In the genomic region with DNA sequence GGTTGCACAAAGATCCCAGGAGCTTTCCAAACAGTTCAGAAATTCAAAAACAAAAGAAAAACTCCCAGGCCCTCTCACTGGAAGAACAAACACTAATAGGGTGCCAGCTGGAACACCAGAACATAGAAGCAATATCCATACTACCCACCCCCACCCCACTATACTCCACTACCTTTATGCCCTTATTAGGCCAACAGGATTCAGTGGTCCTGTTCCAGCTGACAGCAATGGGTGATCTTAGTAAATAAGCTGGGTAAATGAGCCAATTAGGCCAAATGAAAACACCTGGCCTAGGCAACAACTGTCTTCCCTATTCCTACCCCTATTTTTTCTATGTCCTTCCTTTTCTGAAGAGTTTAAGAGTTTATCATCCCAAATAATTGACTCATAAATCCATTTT, we compare ENCODE assay signal across 1 cellular context.
TF ChIP-seq lines count a peak whose summit lies in the region.

No MANE protein-coding gene starts in this region.

TF ChIP-seq in HepG2, 621 proteins besides CTCF, POLR2A, EP300 and RAD21:
- TF ChIP-seq WIZ (CRISPR knock-in tag; IDR thresholded peaks at IDR 0.05) (no peak), SRF (IDR thresholded peaks at IDR 0.05; ENCODE audit: low read depth, low read length) (peak; percentile 64; the same call in 1 of the 2 replicates), RBFOX2 (IDR thresholded peaks at IDR 0.05; ENCODE audit: low read depth, low read length) (0 out of 2 replicates have a peak, but pooled peaks have one; percentile 21)
- TF ChIP-seq, protein P1, sequence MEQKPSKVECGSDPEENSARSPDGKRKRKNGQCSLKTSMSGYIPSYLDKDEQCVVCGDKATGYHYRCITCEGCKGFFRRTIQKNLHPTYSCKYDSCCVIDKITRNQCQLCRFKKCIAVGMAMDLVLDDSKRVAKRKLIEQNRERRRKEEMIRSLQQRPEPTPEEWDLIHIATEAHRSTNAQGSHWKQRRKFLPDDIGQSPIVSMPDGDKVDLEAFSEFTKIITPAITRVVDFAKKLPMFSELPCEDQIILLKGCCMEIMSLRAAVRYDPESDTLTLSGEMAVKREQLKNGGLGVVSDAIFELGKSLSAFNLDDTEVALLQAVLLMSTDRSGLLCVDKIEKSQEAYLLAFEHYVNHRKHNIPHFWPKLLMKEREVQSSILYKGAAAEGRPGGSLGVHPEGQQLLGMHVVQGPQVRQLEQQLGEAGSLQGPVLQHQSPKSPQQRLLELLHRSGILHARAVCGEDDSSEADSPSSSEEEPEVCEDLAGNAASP (CRISPR knock-in tag; IDR thresholded peaks at IDR 0.05; ENCODE audit: borderline replicate concordance) = no peak
